In the genomic region with DNA sequence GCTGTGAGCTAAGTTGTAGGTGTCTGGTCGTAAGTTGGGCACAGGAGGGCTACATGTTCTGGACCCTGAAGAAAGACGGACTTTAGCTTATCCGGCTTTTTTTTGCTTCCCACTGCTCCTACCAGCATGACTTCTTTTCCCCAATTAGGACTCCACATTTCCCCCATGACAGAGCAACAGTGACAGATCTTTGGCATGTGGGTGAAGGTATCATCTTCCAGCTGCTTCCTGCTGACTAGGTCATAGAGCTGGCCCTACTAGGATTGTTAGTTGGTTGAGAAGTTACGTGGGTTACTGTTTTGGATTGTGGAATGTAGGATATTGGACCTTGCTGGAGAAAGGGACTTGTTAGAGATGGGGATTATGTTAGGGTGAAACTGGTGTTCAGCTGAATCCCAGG, we compare ENCODE assay signal across 21 cellular contexts.
"Had no signal": no experiment of that assay in that cellular context is flagged by ENCODE, and none has a peak within 500 bp of the region (broad histone marks: within the 10 kb centered on the region; RNA-seq: fewer than 3 reads in every experiment).

No MANE protein-coding gene starts in this region.

- H3K27ac Mint-ChIP-seq: activated CD4-positive, alpha-beta memory T cell treated with anti-CD3 and anti-CD28 coated beads, Interleukin-2, amount 10 ng/mL, durations not matched to agents 7 days and 5 days; activated CD8-positive, alpha-beta memory T cell treated with anti-CD3 and anti-CD28 coated beads, Interleukin-2, amount 10 ng/mL, durations not matched to agents 7 days and 5 days; dendritic cell treated with granulocyte-macrophage colony-stimulating factor and Interleukin-4, amounts not matched to agents 40 ng/mL and 50 ng/mL, for 4 days; stimulated activated naive B cell treated with anti-CD40 and anti-IgM and Interleukin-4, amounts not matched to agents 10 μg/mL and 1 μg/mL and 100 μg/mL, for 72 hours had no signal

- H3K27me3 Mint-ChIP-seq: activated CD4-positive, alpha-beta memory T cell treated with anti-CD3 and anti-CD28 coated beads, Interleukin-2, amount 10 ng/mL, durations not matched to agents 7 days and 5 days; activated CD8-positive, alpha-beta memory T cell treated with anti-CD3 and anti-CD28 coated beads, Interleukin-2, amount 10 ng/mL, durations not matched to agents 7 days and 5 days; dendritic cell treated with granulocyte-macrophage colony-stimulating factor and Interleukin-4, amounts not matched to agents 40 ng/mL and 50 ng/mL, for 4 days; naive thymus-derived CD4-positive, alpha-beta T cell; stimulated activated naive B cell treated with anti-CD40 and anti-IgM and Interleukin-4, amounts not matched to agents 10 μg/mL and 1 μg/mL and 100 μg/mL, for 72 hours had no signal

- H3K4me3 Mint-ChIP-seq: activated CD4-positive, alpha-beta memory T cell treated with anti-CD3 and anti-CD28 coated beads, Interleukin-2, amount 10 ng/mL, durations not matched to agents 7 days and 5 days; activated CD8-positive, alpha-beta memory T cell treated with anti-CD3 and anti-CD28 coated beads, Interleukin-2, amount 10 ng/mL, durations not matched to agents 7 days and 5 days; dendritic cell treated with granulocyte-macrophage colony-stimulating factor and Interleukin-4, amounts not matched to agents 40 ng/mL and 50 ng/mL, for 4 days had no signal

- H3K27ac ChIP-seq: esophagus muscularis mucosa, foreskin keratinocyte, heart right ventricle, ovary, prostate gland, sigmoid colon, tibial nerve had no signal

- H3K4me1 ChIP-seq: esophagus muscularis mucosa, foreskin keratinocyte, heart right ventricle, prostate gland, sigmoid colon, tibial nerve had no signal

- ATAC-seq: activated CD8-positive, alpha-beta memory T cell treated with anti-CD3 and anti-CD28 coated beads, Interleukin-2, amount 10 ng/mL, durations not matched to agents 7 days and 5 days; foreskin keratinocyte; heart right ventricle; naive thymus-derived CD4-positive, alpha-beta T cell had no signal

- DNase-seq: activated CD4-positive, alpha-beta memory T cell treated with anti-CD3 and anti-CD28 coated beads, Interleukin-2, amount 10 ng/mL, durations not matched to agents 7 days and 5 days; activated CD4-positive, alpha-beta T cell treated with anti-CD3 and anti-CD28 coated beads for 48 hours; activated CD4-positive, CD25-positive, alpha-beta regulatory T cell; activated CD8-positive, alpha-beta memory T cell treated with anti-CD3 and anti-CD28 coated beads, Interleukin-2, amount 10 ng/mL, durations not matched to agents 7 days and 5 days; activated gamma-delta T cell treated with Interleukin-2 at 50 U/mL for 16 hours; amygdala; caudate nucleus; effector CD4-positive, alpha-beta T cell; foreskin keratinocyte; heart right ventricle; midbrain; naive thymus-derived CD4-positive, alpha-beta T cell; ovary; sigmoid colon; stimulated activated CD4-positive, alpha-beta T cell treated with anti-CD3 and anti-CD28 coated beads, Interleukin-1b, Interleukin-23, amount 100 ng/mL, for 48 hours; stimulated activated naive B cell treated with anti-CD40 and anti-IgM and Interleukin-4, amounts not matched to agents 10 μg/mL and 1 μg/mL and 100 μg/mL, for 72 hours had no signal

- H3K27me3 ChIP-seq: esophagus muscularis mucosa, foreskin keratinocyte, heart right ventricle, ovary, sigmoid colon, tibial nerve had no signal

- H3K4me1 Mint-ChIP-seq: activated CD4-positive, alpha-beta memory T cell treated with anti-CD3 and anti-CD28 coated beads, Interleukin-2, amount 10 ng/mL, durations not matched to agents 7 days and 5 days; activated CD8-positive, alpha-beta memory T cell treated with anti-CD3 and anti-CD28 coated beads, Interleukin-2, amount 10 ng/mL, durations not matched to agents 7 days and 5 days had no signal

- H3K36me3 ChIP-seq: esophagus muscularis mucosa, ovary, prostate gland, sigmoid colon had no signal

- H3K4me3 ChIP-seq: esophagus muscularis mucosa, heart right ventricle, ovary, prostate gland, sigmoid colon, smooth muscle cell, tibial nerve had no signal

- H3K9me3 ChIP-seq: ovary, prostate gland had no signal
